In the genomic region with DNA sequence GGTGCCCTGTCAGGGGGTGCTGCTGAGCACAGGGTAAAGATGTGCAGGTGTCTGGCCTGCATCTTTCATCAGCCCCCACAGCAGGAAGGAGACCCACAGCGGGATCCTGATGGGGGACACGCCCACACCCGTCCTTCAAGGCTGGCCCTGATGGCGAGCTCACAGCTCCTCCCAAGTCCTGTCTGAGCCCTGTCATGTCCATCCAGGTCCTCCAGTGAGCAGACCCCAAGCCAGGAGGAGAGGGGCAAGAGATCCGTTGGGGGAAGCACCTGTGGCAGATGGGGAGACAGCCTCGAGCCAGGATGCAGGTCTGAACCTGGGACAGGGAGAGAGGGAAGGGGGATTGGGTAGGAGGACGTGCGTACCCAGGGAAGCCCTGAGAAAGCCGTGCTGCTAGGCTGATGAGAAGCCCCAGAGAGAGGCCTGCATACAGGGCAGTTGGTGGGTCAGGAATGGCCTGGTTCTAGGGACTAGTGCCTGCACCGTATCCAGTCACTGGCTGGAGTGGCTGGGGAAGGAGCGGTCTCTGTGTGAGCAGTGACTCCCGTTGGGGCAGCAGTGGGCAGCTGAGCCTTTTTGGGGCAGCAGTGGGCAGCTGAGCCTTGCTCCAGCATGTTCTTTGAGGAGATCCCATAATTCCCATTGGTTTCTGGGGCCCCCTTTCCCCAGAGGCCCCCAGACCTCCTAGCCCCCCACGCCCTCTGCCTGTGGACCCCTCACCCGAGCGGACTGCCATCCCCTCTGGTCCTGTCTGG, we compare ENCODE assay signal across 13 cellular contexts.
A peak's percentile ranks its signal among the peaks of the same experiment; 100 is the strongest.
DNase-seq lines count a peak whose midpoint lies in the region; ATAC-seq lines count a peak whose summit lies in the region.
"Had no signal": no experiment of that assay in that cellular context is flagged by ENCODE, and none has a peak within 500 bp of the region (broad histone marks: within the 10 kb centered on the region; RNA-seq: fewer than 3 reads in every experiment).

No MANE protein-coding gene starts in this region.

- H3K9me3 Mint-ChIP-seq in activated T-helper 1 cell treated with anti-CD3 and anti-CD28 coated beads, Interleukin-12 subunit alpha, Interleukin-12 subunit beta, Interleukin-2, Interleukin-4 antibody, amounts not matched to agents 30 ng/mL and 10 ng/mL and 1 ng/mL, durations not matched to agents 14 hours and 24 hours and 36 hours: no peaks in the 10 kb centered on the region
- H3K9me3 Mint-ChIP-seq: nephron progenitor cell had no signal

- intact Hi-C loops in activated T-helper 1 cell treated with anti-CD3 and anti-CD28 coated beads, Interleukin-12 subunit alpha, Interleukin-12 subunit beta, Interleukin-2, Interleukin-4 antibody, amounts not matched to agents 30 ng/mL and 10 ng/mL and 1 ng/mL, durations not matched to agents 14 hours and 24 hours and 36 hours (cut with micrococcal nuclease): no loop called here
- intact Hi-C loops in left colon (cut with DNase I, micrococcal nuclease): no loop called here

- no peaks in the 10 kb centered on the region for H4K20me1 ChIP-seq in Karpas-422 (ENCODE audit: insufficient read depth, low read depth, low read length)

- H3K4me3 ChIP-seq in skin epidermis (no peak overlapping the region), Karpas-422 (ENCODE audit: low read length) (no peak overlapping the region)
- H3K4me3 ChIP-seq: smooth muscle cell, thyroid gland had no signal

- H3K4me1 Mint-ChIP-seq in activated T-helper 1 cell treated with anti-CD3 and anti-CD28 coated beads, Interleukin-12 subunit alpha, Interleukin-12 subunit beta, Interleukin-2, Interleukin-4 antibody, amounts not matched to agents 30 ng/mL and 10 ng/mL and 1 ng/mL, durations not matched to agents 14 hours and 24 hours and 36 hours (ENCODE audit: low read depth): peaks cover 16% of the 10 kb centered on the region

- H3K27me3 Mint-ChIP-seq in activated T-helper 1 cell treated with anti-CD3 and anti-CD28 coated beads, Interleukin-12 subunit alpha, Interleukin-12 subunit beta, Interleukin-2, Interleukin-4 antibody, amounts not matched to agents 30 ng/mL and 10 ng/mL and 1 ng/mL, durations not matched to agents 14 hours and 24 hours and 36 hours (ENCODE audit: insufficient read depth): peaks cover 2% of the 10 kb centered on the region

- ATAC-seq in left colon: no peak

- H3K27ac ChIP-seq in skin epidermis (peak overlapping the region in 14 of 21 experiments; percentile 1 to 86 (median 64)), Karpas-422 (ENCODE audit: low read length) (no peak overlapping the region)
- H3K27ac ChIP-seq: thyroid gland had no signal

- no peaks in the 10 kb centered on the region for H3K79me2 ChIP-seq in Karpas-422 (ENCODE audit: low read length)

- no peaks in the 10 kb centered on the region for H3K27me3 ChIP-seq in Karpas-422 (ENCODE audit: low read length)
- H3K27me3 ChIP-seq: thyroid gland had no signal

- peaks cover 12% of the 10 kb centered on the region for H3K4me1 ChIP-seq in Karpas-422 (ENCODE audit: low read length)

- no peak overlapping the region for H3K9ac ChIP-seq in Karpas-422 (ENCODE audit: low read length)

- H2AFZ ChIP-seq in Karpas-422 (ENCODE audit: low read length): no peak overlapping the region

- H3K9me2 ChIP-seq in Karpas-422 (replicated peaks; ENCODE audit: insufficient read depth, low read length): no peaks in the 10 kb centered on the region

- H3K9me3 ChIP-seq in Karpas-422 (ENCODE audit: low read length): no peaks in the 10 kb centered on the region
- H3K9me3 ChIP-seq: thyroid gland had no signal

- H3K4me3 Mint-ChIP-seq in activated T-helper 1 cell treated with anti-CD3 and anti-CD28 coated beads, Interleukin-12 subunit alpha, Interleukin-12 subunit beta, Interleukin-2, Interleukin-4 antibody, amounts not matched to agents 30 ng/mL and 10 ng/mL and 1 ng/mL, durations not matched to agents 14 hours and 24 hours and 36 hours: no peak overlapping the region
- H3K4me3 Mint-ChIP-seq: nephron progenitor cell had no signal

- H3K36me3 Mint-ChIP-seq in activated T-helper 1 cell treated with anti-CD3 and anti-CD28 coated beads, Interleukin-12 subunit alpha, Interleukin-12 subunit beta, Interleukin-2, Interleukin-4 antibody, amounts not matched to agents 30 ng/mL and 10 ng/mL and 1 ng/mL, durations not matched to agents 14 hours and 24 hours and 36 hours (ENCODE audit: low read depth): no peaks in the 10 kb centered on the region

- no peaks in the 10 kb centered on the region for H3K36me3 ChIP-seq in Karpas-422 (ENCODE audit: insufficient read depth, low read length)
- H3K36me3 ChIP-seq: thyroid gland had no signal

- peak; percentile 22 for DNase-seq in activated CD4-positive, CD25-positive, alpha-beta regulatory T cell treated with anti-CD3 and anti-CD28 coated beads, Interleukin-2, amount 50 U/mL, for 72 hours
- no peak for DNase-seq in activated CD4-positive, CD25-positive, alpha-beta regulatory T cell (lab: John Stamatoyannopoulos, UW)
- DNase-seq in activated T-helper 1 cell treated with anti-CD3 and anti-CD28 coated beads, Interleukin-12 subunit alpha, Interleukin-12 subunit beta, Interleukin-2, Interleukin-4 antibody, amounts not matched to agents 30 ng/mL and 10 ng/mL and 1 ng/mL, durations not matched to agents 14 hours and 24 hours and 36 hours (ENCODE audit: low spot score): no peak
- peak; percentile 9 to 25 for DNase-seq in left colon
- DNase-seq in hypothalamus (lab: John Stamatoyannopoulos, UW): no peak
- DNase-seq in Karpas-422: no peak
- no peak for DNase-seq in NCI-H1048 (lab: John Stamatoyannopoulos, UW)
- DNase-seq: foreskin fibroblast, NCI-H1417 treated with DMSO at 0.1 percent for 48 hours, nephron progenitor cell, thyroid gland had no signal

- peak overlapping the region; percentile 23 for H3K27ac Mint-ChIP-seq in activated T-helper 1 cell treated with anti-CD3 and anti-CD28 coated beads, Interleukin-12 subunit alpha, Interleukin-12 subunit beta, Interleukin-2, Interleukin-4 antibody, amounts not matched to agents 30 ng/mL and 10 ng/mL and 1 ng/mL, durations not matched to agents 14 hours and 24 hours and 36 hours
- H3K27ac Mint-ChIP-seq: nephron progenitor cell had no signal

- no peak overlapping the region for H3K4me2 ChIP-seq in Karpas-422 (ENCODE audit: low read depth, low read length, poor library complexity, severe bottlenecking)
- H3K4me2 ChIP-seq: smooth muscle cell had no signal

Comparison
In these comparisons a context has a peak if more than half of its experiments do, and no peak if none do; other contexts are left out.
1. DNase-seq: peak in activated CD4-positive, CD25-positive, alpha-beta regulatory T cell treated with anti-CD3 and anti-CD28 coated beads, Interleukin-2, amount 50 U/mL, for 72 hours (single experiment) and left colon (2 of 2); none in activated CD4-positive, CD25-positive, alpha-beta regulatory T cell (0 of 4), activated T-helper 1 cell treated with anti-CD3 and anti-CD28 coated beads, Interleukin-12 subunit alpha, Interleukin-12 subunit beta, Interleukin-2, Interleukin-4 antibody, amounts not matched to agents 30 ng/mL and 10 ng/mL and 1 ng/mL, durations not matched to agents 14 hours and 24 hours and 36 hours (single experiment), hypothalamus (0 of 51), Karpas-422 (single experiment) and NCI-H1048 (single experiment).